ENCODE assay signal across 1 cellular context in genomic region chr6:11093591-11094410, GRCh38.
TF ChIP-seq lines count a peak whose summit lies in the region.

SMIM13 (plus strand) TSS chr6:11093834; CDS start chr6:11094314, 480 bp downstream.

TF ChIP-seq in HepG2, 621 proteins besides CTCF, POLR2A, EP300 and RAD21 (continued from another document and continues in another):
- TF ChIP-seq RNF2 (conservative IDR thresholded peaks at IDR 0.05; ENCODE audit: low read depth) (peak; percentile 76; the same call in 1 of the 2 replicates), ZHX1 (CRISPR knock-in tag; IDR thresholded peaks at IDR 0.05; ENCODE audit: low read depth) (peak; percentile 56; the same call in 1 of the 2 replicates), USF2 (IDR thresholded peaks at IDR 0.05; ENCODE audit: low read depth, low read length) (no peak), USF2 (CRISPR knock-in tag; IDR thresholded peaks at IDR 0.05; ENCODE audit: borderline replicate concordance) (no peak), ZBTB7A (CRISPR knock-in tag; IDR thresholded peaks at IDR 0.05) (peak; percentile 86), ZNF44 (CRISPR knock-in tag; IDR thresholded peaks at IDR 0.05) (peak; percentile 31; the same call in 1 of the 2 replicates), ZNF275 (CRISPR knock-in tag; IDR thresholded peaks at IDR 0.05; ENCODE audit: borderline replicate concordance) (peak; percentile 91; the same call in 1 of the 2 replicates), HCFC1 (IDR thresholded peaks at IDR 0.05; ENCODE audit: low read depth, low read length) (peak; percentile 96), DMAP1 (CRISPR knock-in tag; IDR thresholded peaks at IDR 0.05) (peak; percentile 94), ZZZ3 (CRISPR knock-in tag; IDR thresholded peaks at IDR 0.05; ENCODE audit: borderline replicate concordance) (peak; percentile 84; the same call in 1 of the 2 replicates), YY1 (IDR thresholded peaks at IDR 0.05; ENCODE audit: insufficient read depth, insufficient replicate concordance, low read depth, low read length) (peak; percentile 61), ZNF460 (CRISPR knock-in tag; IDR thresholded peaks at IDR 0.05; ENCODE audit: borderline replicate concordance) (peak; percentile 79; the same call in 1 of the 2 replicates), NR2F6 (IDR thresholded peaks at IDR 0.05) (no peak; the same call in 1 of the 2 replicates), NR2F6 (CRISPR knock-in tag; IDR thresholded peaks at IDR 0.05) (peak; percentile 51; the same call in 1 of the 2 replicates), NFYB (CRISPR knock-in tag; IDR thresholded peaks at IDR 0.05) (peak; percentile 54; the same call in 1 of the 2 replicates), ZKSCAN8 (CRISPR knock-in tag; IDR thresholded peaks at IDR 0.05; ENCODE audit: borderline replicate concordance) (peak; percentile 84; the same call in 1 of the 2 replicates), TAF1 (CRISPR knock-in tag; IDR thresholded peaks at IDR 0.05) (peak; percentile 95), ZSCAN9 (CRISPR knock-in tag; IDR thresholded peaks at IDR 0.05; ENCODE audit: borderline replicate concordance) (peak; percentile 64; the same call in 1 of the 2 replicates), REL (CRISPR knock-in tag; conservative IDR thresholded peaks at IDR 0.05) (no peak), ZNF512B (CRISPR knock-in tag; IDR thresholded peaks at IDR 0.05; ENCODE audit: borderline replicate concordance) (0 out of 2 replicates have a peak, but pooled peaks have one; percentile 23), SP140L (CRISPR knock-in tag; IDR thresholded peaks at IDR 0.05; ENCODE audit: borderline replicate concordance) (peak; percentile 85; the same call in 1 of the 2 replicates), ZNF615 (CRISPR knock-in tag; IDR thresholded peaks at IDR 0.05; ENCODE audit: borderline replicate concordance) (0 out of 2 replicates have a peak, but pooled peaks have one; percentile 34), ZBTB14 (CRISPR knock-in tag; IDR thresholded peaks at IDR 0.05) (peak; percentile 55; the same call in 1 of the 2 replicates), MAF1 (CRISPR knock-in tag; IDR thresholded peaks at IDR 0.05; ENCODE audit: borderline replicate concordance) (no peak; the same call in 1 of the 2 replicates), ZNF234 (CRISPR knock-in tag; conservative IDR thresholded peaks at IDR 0.05) (0 out of 2 replicates have a peak, but pooled peaks have one; percentile 84), ZNF839 (CRISPR knock-in tag; IDR thresholded peaks at IDR 0.05; ENCODE audit: borderline replicate concordance) (peak; percentile 84; the same call in 1 of the 2 replicates), ZNF550 (CRISPR knock-in tag; IDR thresholded peaks at IDR 0.05; ENCODE audit: borderline replicate concordance) (peak; percentile 88; the same call in 1 of the 2 replicates), MAX (IDR thresholded peaks at IDR 0.05) (peak; percentile 73; the same call in 1 of the 2 replicates), GMEB1 (CRISPR knock-in tag; IDR thresholded peaks at IDR 0.05; ENCODE audit: borderline replicate concordance) (peak; percentile 82; the same call in 1 of the 2 replicates), CBFB (CRISPR knock-in tag; IDR thresholded peaks at IDR 0.05) (peak; percentile 92; the same call in 1 of the 2 replicates), TARDBP (CRISPR knock-in tag; IDR thresholded peaks at IDR 0.05) (peak; percentile 94), ZFP36L1 (CRISPR knock-in tag; IDR thresholded peaks at IDR 0.05) (peak; percentile 93; the same call in 1 of the 2 replicates), HOXA7 (CRISPR knock-in tag; IDR thresholded peaks at IDR 0.05) (no peak), ZBTB2 (CRISPR knock-in tag; IDR thresholded peaks at IDR 0.05; ENCODE audit: low read depth) (peak; percentile 18; the same call in 1 of the 2 replicates), CBX5 (CRISPR knock-in tag; IDR thresholded peaks at IDR 0.05; ENCODE audit: borderline replicate concordance) (no peak; the same call in 1 of the 2 replicates), ZNF780A (CRISPR knock-in tag; IDR thresholded peaks at IDR 0.05) (no peak), KMT2A (CRISPR knock-in tag; IDR thresholded peaks at IDR 0.05) (peak; percentile 97), ELF3 (CRISPR knock-in tag; IDR thresholded peaks at IDR 0.05) (no peak; the same call in 1 of the 2 replicates)
- TF ChIP-seq, protein P1, sequence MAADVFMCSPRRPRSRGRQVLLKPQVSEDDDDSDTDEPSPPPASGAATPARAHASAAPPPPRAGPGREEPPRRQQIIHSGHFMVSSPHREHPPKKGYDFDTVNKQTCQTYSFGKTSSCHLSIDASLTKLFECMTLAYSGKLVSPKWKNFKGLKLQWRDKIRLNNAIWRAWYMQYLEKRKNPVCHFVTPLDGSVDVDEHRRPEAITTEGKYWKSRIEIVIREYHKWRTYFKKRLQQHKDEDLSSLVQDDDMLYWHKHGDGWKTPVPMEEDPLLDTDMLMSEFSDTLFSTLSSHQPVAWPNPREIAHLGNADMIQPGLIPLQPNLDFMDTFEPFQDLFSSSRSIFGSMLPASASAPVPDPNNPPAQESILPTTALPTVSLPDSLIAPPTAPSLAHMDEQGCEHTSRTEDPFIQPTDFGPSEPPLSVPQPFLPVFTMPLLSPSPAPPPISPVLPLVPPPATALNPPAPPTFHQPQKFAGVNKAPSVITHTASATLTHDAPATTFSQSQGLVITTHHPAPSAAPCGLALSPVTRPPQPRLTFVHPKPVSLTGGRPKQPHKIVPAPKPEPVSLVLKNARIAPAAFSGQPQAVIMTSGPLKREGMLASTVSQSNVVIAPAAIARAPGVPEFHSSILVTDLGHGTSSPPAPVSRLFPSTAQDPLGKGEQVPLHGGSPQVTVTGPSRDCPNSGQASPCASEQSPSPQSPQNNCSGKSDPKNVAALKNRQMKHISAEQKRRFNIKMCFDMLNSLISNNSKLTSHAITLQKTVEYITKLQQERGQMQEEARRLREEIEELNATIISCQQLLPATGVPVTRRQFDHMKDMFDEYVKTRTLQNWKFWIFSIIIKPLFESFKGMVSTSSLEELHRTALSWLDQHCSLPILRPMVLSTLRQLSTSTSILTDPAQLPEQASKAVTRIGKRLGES (CRISPR knock-in tag; IDR thresholded peaks at IDR 0.05; ENCODE audit: borderline replicate concordance): no peak
- TF ChIP-seq, protein P2, sequence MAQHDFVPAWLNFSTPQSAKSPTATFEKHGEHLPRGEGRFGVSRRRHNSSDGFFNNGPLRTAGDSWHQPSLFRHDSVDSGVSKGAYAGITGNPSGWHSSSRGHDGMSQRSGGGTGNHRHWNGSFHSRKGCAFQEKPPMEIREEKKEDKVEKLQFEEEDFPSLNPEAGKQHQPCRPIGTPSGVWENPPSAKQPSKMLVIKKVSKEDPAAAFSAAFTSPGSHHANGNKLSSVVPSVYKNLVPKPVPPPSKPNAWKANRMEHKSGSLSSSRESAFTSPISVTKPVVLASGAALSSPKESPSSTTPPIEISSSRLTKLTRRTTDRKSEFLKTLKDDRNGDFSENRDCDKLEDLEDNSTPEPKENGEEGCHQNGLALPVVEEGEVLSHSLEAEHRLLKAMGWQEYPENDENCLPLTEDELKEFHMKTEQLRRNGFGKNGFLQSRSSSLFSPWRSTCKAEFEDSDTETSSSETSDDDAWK (CRISPR knock-in tag; IDR thresholded peaks at IDR 0.05): no peak
